Comparison of ENCODE assay signal across 22 cellular contexts in genomic region chr7:5387711-5388245, GRCh38. TPM values are rescaled to one million over a fixed set of nuclear protein-coding genes. Genes with fewer than 3 reads are reported as not detected.
A peak's percentile ranks its signal among the peaks of the same experiment; 100 is the strongest.
DNase-seq lines count a peak whose midpoint lies in the region; ATAC-seq, FAIRE-seq and TF ChIP-seq lines count a peak whose summit lies in the region.
"Had no signal": no experiment of that assay in that cellular context is flagged by ENCODE, and none has a peak within 500 bp of the region (broad histone marks: within the 10 kb centered on the region; RNA-seq: fewer than 3 reads in every experiment).

No MANE protein-coding gene starts in this region.

- H3K14ac ChIP-seq in mesenchymal stem cell (ENCODE audit: low read length in 2 of 2): no peak overlapping the region

- H3K4me1 ChIP-seq in mammary epithelial cell (ENCODE audit: insufficient read depth, low read length) (no peaks in the 10 kb centered on the region), breast epithelium (peaks cover 0 to 10% of the 10 kb centered on the region in 2 donors), mesenchymal stem cell (ENCODE audit: control insufficient read depth, insufficient read depth, low read depth, low read length) (peaks cover 8% of the 10 kb centered on the region), aorta (ENCODE audit: control insufficient read depth in 1 of 2, insufficient read depth in 2 of 2, low read length in 2 of 2) (no peaks in the 10 kb centered on the region), tibial artery (peaks cover 2 to 58% (median 29%) of the 10 kb centered on the region in 4 donors)

- no peak overlapping the region for H3K4me3 ChIP-seq in mammary epithelial cell (replicated peaks in 1 of 3; ENCODE audit: insufficient read depth in 1 of 3, low read depth in 2 of 3, low read length in 3 of 3)
- H3K4me3 ChIP-seq in breast epithelium: no peak overlapping the region
- H3K4me3 ChIP-seq in mesenchymal stem cell (ENCODE audit: insufficient read depth in 1 of 2, low read depth in 1 of 2, low read length in 2 of 2): no peak overlapping the region
- H3K4me3 ChIP-seq in aorta (ENCODE audit: low read length in 2 of 2): no peak overlapping the region
- no peak overlapping the region for H3K4me3 ChIP-seq in tibial artery

- intact Hi-C loops in mammary epithelial cell (cut with micrococcal nuclease): no loop called here
- intact Hi-C loops in breast epithelium (cut with DNase I; ENCODE audit: low total_unique reads): no loop called here
- intact Hi-C loops in aorta (cut with DNase I): no loop called here
- intact Hi-C loops in tibial artery (cut with DNase I; ENCODE audit: low total_unique reads): no loop called here

- no peak overlapping the region for H2BK15ac ChIP-seq in mesenchymal stem cell (ENCODE audit: low read depth, poor library complexity, severe bottlenecking)

- H3K4me1 Mint-ChIP-seq in WTC11: peaks cover 12% of the 10 kb centered on the region

- no peak overlapping the region for H3K4me3 Mint-ChIP-seq in WTC11
- H3K4me3 Mint-ChIP-seq: HFFc6 had no signal

- DNase-seq in mammary epithelial cell (no peak), breast epithelium (ENCODE audit: low spot score in 2 of 2) (no peak), WTC11 (ENCODE audit: low spot score) (no peak), mesenchymal stem cell (no peak), aorta (no peak), tibial artery (no peak), RCC 7860 (ENCODE audit: low spot score) (no peak), medulla oblongata (ENCODE audit: extremely low spot score) (no peak)
- DNase-seq: AML-193, DMS79 treated with DMSO at 0.1 percent for 48 hours, GOT3, HFFc6, Karpas-422, NCI-H1048, NCI-H1436 treated with DMSO at 0.1 percent for 48 hours, NCI-H2029, NCI-H345, NCI-H524 treated with DMSO at 0.1 percent for 48 hours, RPMI8226, SIG-M5 had no signal

- peak overlapping the region; percentile 13 for H4K8ac ChIP-seq in mesenchymal stem cell (ENCODE audit: low read length)

- peaks cover 92% of the 10 kb centered on the region for H3K79me2 ChIP-seq in mammary epithelial cell (ENCODE audit: insufficient read depth, low read length)

- CTCF ChIA-PET in mammary epithelial cell (lab: Charles Lee; ENCODE audit: low non-redundant PET) (no interaction called here), WTC11 (lab: Charles Lee) (interaction anchor here (1.0 to 1.1 kb wide), 4 partner anchors 12 to 148 kb away, joined by 3 to 6 read pairs (median 4); no protein-coding TSS in a partner anchor)

- dilution Hi-C loops in mammary epithelial cell (cut with HindIII; ENCODE audit: low sequenced_read_pairs): no loop called here

- H4K20me1 ChIP-seq in mammary epithelial cell (ENCODE audit: insufficient read depth, low read length): peaks cover 15% of the 10 kb centered on the region

- peaks cover 3% of the 10 kb centered on the region; the same call in 1 of the 2 replicates for H3K36me3 Mint-ChIP-seq in WTC11

- H2AK5ac ChIP-seq in mesenchymal stem cell (ENCODE audit: low read length, severe bottlenecking): no peak overlapping the region

- no peak overlapping the region for H3K18ac ChIP-seq in mesenchymal stem cell (ENCODE audit: low read depth in 1 of 2, low read length in 2 of 2)

- ATAC-seq in WTC11 (no peak), aorta (ENCODE audit: low FRiP score) (peak; percentile 17)

- H3K27me3 ChIP-seq in mammary epithelial cell (ENCODE audit: insufficient read depth, low read length) (no peaks in the 10 kb centered on the region), breast epithelium (no peaks in the 10 kb centered on the region), mesenchymal stem cell (ENCODE audit: control insufficient read depth in 1 of 2, insufficient read depth in 1 of 2, low read length in 2 of 2) (no peaks in the 10 kb centered on the region), aorta (ENCODE audit: control insufficient read depth in 1 of 2, insufficient read depth in 2 of 2, low read length in 1 of 2) (no peaks in the 10 kb centered on the region), tibial artery (no peaks in the 10 kb centered on the region)

- 100% methylated on average over 28 of the region's 45 CpGs for WGBS in mammary epithelial cell (ENCODE audit: low coverage, missing lambda C conversion rate)
- WGBS in mesenchymal stem cell: 97% methylated on average over 45 of the region's 45 CpGs
- WGBS in aorta, 2 donors: 93 to 96% methylated on average over 34 to 45 of the region's 45 CpGs

- no peak overlapping the region for H3K27ac ChIP-seq in mammary epithelial cell (ENCODE audit: insufficient read depth, low read depth, low read length)
- H3K27ac ChIP-seq in breast epithelium: no peak overlapping the region
- no peak overlapping the region for H3K27ac ChIP-seq in mesenchymal stem cell (ENCODE audit: low read length, poor library complexity, severe bottlenecking)
- no peak overlapping the region for H3K27ac ChIP-seq in aorta (ENCODE audit: low read depth in 1 of 2, low read length in 2 of 2)
- no peak overlapping the region for H3K27ac ChIP-seq in tibial artery
- H3K27ac ChIP-seq: 22Rv1, C4-2B had no signal

- H3K27ac Mint-ChIP-seq in WTC11: no peak overlapping the region
- H3K27ac Mint-ChIP-seq: HFFc6 had no signal

- H2AFZ ChIP-seq in mammary epithelial cell (ENCODE audit: low read depth, low read length) (no peak overlapping the region), mesenchymal stem cell (ENCODE audit: low read depth, low read length) (no peak overlapping the region)

- no peak for TF ChIP-seq CTCF in mammary epithelial cell (conservative IDR thresholded peaks at IDR 0.05 in 1 of 2, IDR thresholded peaks at IDR 0.05 in 1 of 2; ENCODE audit: extremely low read depth in 1 of 2, insufficient read depth in 1 of 2, low read depth in 1 of 2, low read length in 2 of 2)
- no peak for TF ChIP-seq CTCF in breast epithelium (IDR thresholded peaks at IDR 0.05)
- no peak for TF ChIP-seq CTCF in WTC11 (IDR thresholded peaks at IDR 0.05)
- TF ChIP-seq CTCF in tibial artery (IDR thresholded peaks at IDR 0.05): no peak

- no peaks in the 10 kb centered on the region for H3K27me3 Mint-ChIP-seq in WTC11 (ENCODE audit: low read depth)

- no peak overlapping the region for H3K4ac ChIP-seq in mesenchymal stem cell (ENCODE audit: low read depth in 1 of 2, low read length in 2 of 2)

- no peak overlapping the region for H4K91ac ChIP-seq in mesenchymal stem cell (ENCODE audit: low read length)

- H3K79me1 ChIP-seq in mesenchymal stem cell (replicated peaks; ENCODE audit: low read length, poor library complexity, severe bottlenecking): peaks cover 43% of the 10 kb centered on the region

- no peak overlapping the region for H2BK12ac ChIP-seq in mesenchymal stem cell (ENCODE audit: low read length in 2 of 2)

- in situ Hi-C loops in mammary epithelial cell (cut with MboI; ENCODE audit: low sequenced_read_pairs in 2 of 2): no loop called here

- H2BK120ac ChIP-seq in mesenchymal stem cell (ENCODE audit: low read depth, low read length): no peak overlapping the region

- no peaks in the 10 kb centered on the region for H3K9me3 Mint-ChIP-seq in WTC11
- H3K9me3 Mint-ChIP-seq: HFFc6 had no signal

- no peak overlapping the region for H2BK5ac ChIP-seq in mesenchymal stem cell (ENCODE audit: low read depth, low read length, poor library complexity, severe bottlenecking)

- no peak for FAIRE-seq in RCC 7860 (lab: Jason Lieb, UNC)

- no peak overlapping the region for H3K23ac ChIP-seq in mesenchymal stem cell (ENCODE audit: low read length in 2 of 2)

- H3K36me3 ChIP-seq in mammary epithelial cell (ENCODE audit: insufficient read depth, low read length) (peaks cover 15% of the 10 kb centered on the region), breast epithelium (peaks cover 18% of the 10 kb centered on the region), mesenchymal stem cell (ENCODE audit: control insufficient read depth in 1 of 2, insufficient read depth in 2 of 2, low read depth in 1 of 2, low read length in 2 of 2) (peaks cover 48 to 70% of the 10 kb centered on the region in 2 experiments), aorta (ENCODE audit: control insufficient read depth in 1 of 2, insufficient read depth in 2 of 2, low read length in 1 of 2) (peaks cover 0 to 8% of the 10 kb centered on the region in 2 donors), tibial artery (peaks cover 49 to 77% (median 70%) of the 10 kb centered on the region in 3 donors)

- no peak for TF ChIP-seq POLR2A in breast epithelium (IDR thresholded peaks at IDR 0.05)

- TSS peak; percentile 28 for BruUV-seq in mammary epithelial cell (replicated peaks; lab: Mats Ljungman, UMichigan)

- POLR2A ChIA-PET in WTC11 (lab: Charles Lee): no interaction called here

- H3K9me3 ChIP-seq in mammary epithelial cell (replicated peaks; ENCODE audit: insufficient read depth, low read length) (no peaks in the 10 kb centered on the region), breast epithelium (no peaks in the 10 kb centered on the region), mesenchymal stem cell (ENCODE audit: control insufficient read depth, low read length) (no peaks in the 10 kb centered on the region), aorta (ENCODE audit: control insufficient read depth, low read length) (no peaks in the 10 kb centered on the region), tibial artery (no peaks in the 10 kb centered on the region)

- H3K4me2 ChIP-seq in mammary epithelial cell (ENCODE audit: insufficient read depth, low read depth, low read length) (no peak overlapping the region), mesenchymal stem cell (ENCODE audit: low read length, poor library complexity, severe bottlenecking) (no peak overlapping the region)

- no peak overlapping the region for H3K9ac ChIP-seq in mammary epithelial cell (ENCODE audit: insufficient read depth, low read length)
- no peak overlapping the region for H3K9ac ChIP-seq in mesenchymal stem cell (ENCODE audit: low read length)

TF ChIP-seq in WTC11, 78 proteins besides CTCF, POLR2A, EP300 and RAD21 (continues in another document):
- TF ChIP-seq FOXP4 (CRISPR knock-in tag; IDR thresholded peaks at IDR 0.05): no peak

RNA-seq across cellular contexts. Expression of gene TNRC18, which starts 35.9 kb away (rescaled TPM):
- 100 to 1,000 TPM in 1 of 2 donors, 10 to 100 TPM in 1; 62.2 to 121 TPM for total RNA-seq in mammary epithelial cell
- polyA plus RNA-seq in mammary epithelial cell: 22.3 TPM
- polyA minus RNA-seq in mammary epithelial cell: 123 TPM
- 10 to 100 TPM; 32.2 to 72.4 (median 36.9) TPM for total RNA-seq in breast epithelium
- 29.1 to 55.0 TPM (median 34.2 TPM) in 3 replicates for total RNA-seq in WTC11 (2021)
- polyA plus RNA-seq in mesenchymal stem cell (2013, experiment 1 of 2): 45.5 TPM
- polyA plus RNA-seq in mesenchymal stem cell (2013, experiment 2 of 2): 39.8 TPM
- 100 to 1,000 TPM; 108 to 132 TPM for total RNA-seq in aorta
- 10 to 100 TPM; 41.8 to 48.4 TPM for polyA plus RNA-seq in aorta
